12 cellular contexts compared by ENCODE assay signal in genomic region chr4:108884596-108884995, GRCh38.
"Had no signal": no experiment of that assay in that cellular context is flagged by ENCODE, and none has a peak within 500 bp of the region (broad histone marks: within the 10 kb centered on the region; RNA-seq: fewer than 3 reads in every experiment).

No MANE protein-coding gene starts in this region.

- H3K27ac Mint-ChIP-seq: activated CD8-positive, alpha-beta T cell treated with anti-CD3 and anti-CD28 coated beads, Interleukin-2, amount 10 ng/mL, durations not matched to agents 7 days and 5 days; activated naive CD4-positive, alpha-beta T cell treated with anti-CD3 and anti-CD28 coated beads for 36 hours; neural progenitor cell; T-cell; WTC11 had no signal

- H3K4me1 ChIP-seq: neural progenitor cell had no signal

- ATAC-seq: activated CD8-positive, alpha-beta T cell treated with anti-CD3 and anti-CD28 coated beads, Interleukin-2, amount 10 ng/mL, durations not matched to agents 7 days and 5 days; esophagus mucosa; T-cell; WTC11 had no signal

- H2AFZ ChIP-seq: neural progenitor cell had no signal

- H3K36me3 ChIP-seq: neural progenitor cell had no signal

- H3K9ac ChIP-seq: neural progenitor cell had no signal

- H3K36me3 Mint-ChIP-seq: neural progenitor cell, T-cell, WTC11 had no signal

- H3K9me3 Mint-ChIP-seq: activated naive CD4-positive, alpha-beta T cell treated with anti-CD3 and anti-CD28 coated beads for 36 hours; neural progenitor cell; T-cell; WTC11 had no signal

- H3K27me3 ChIP-seq: neural progenitor cell had no signal

- H3K4me3 Mint-ChIP-seq: activated CD8-positive, alpha-beta T cell treated with anti-CD3 and anti-CD28 coated beads, Interleukin-2, amount 10 ng/mL, durations not matched to agents 7 days and 5 days; activated naive CD4-positive, alpha-beta T cell treated with anti-CD3 and anti-CD28 coated beads for 36 hours; neural progenitor cell; T-cell; WTC11 had no signal

- DNase-seq: activated CD4-positive, alpha-beta T cell treated with anti-CD3 and anti-CD28 coated beads for 48 hours; activated CD8-positive, alpha-beta T cell treated with anti-CD3 and anti-CD28 coated beads, Interleukin-2, amount 10 ng/mL, durations not matched to agents 7 days and 5 days; activated naive CD4-positive, alpha-beta T cell treated with anti-CD3 and anti-CD28 coated beads for 36 hours; cerebellar nuclear complex; glutamatergic neuron; posterior cingulate gyrus; small intestine; T-cell had no signal

- H3K4me1 Mint-ChIP-seq: T-cell had no signal

- FAIRE-seq: endometrium, small intestine had no signal

- H3K27ac ChIP-seq: neural progenitor cell had no signal

- H3K4me3 ChIP-seq: neural progenitor cell had no signal

- H3K4me2 ChIP-seq: neural progenitor cell had no signal
